In genomic region chr7:47877336-47877735, GRCh38 we compare ENCODE assay signal across 1 cellular context.
TF ChIP-seq lines count a peak whose summit lies in the region.

No MANE protein-coding gene starts in this region.

TF ChIP-seq in IMR-90, 13 proteins besides CTCF, POLR2A, EP300 and RAD21:
- TF ChIP-seq CEBPB (IDR thresholded peaks at IDR 0.05; ENCODE audit: low read depth, low read length) (no peak), NFE2L2 (IDR thresholded peaks at IDR 0.05; ENCODE audit: low read depth, low read length) (no peak), FOS (IDR thresholded peaks at IDR 0.05; ENCODE audit: low read depth, low read length) (no peak), MAFK (IDR thresholded peaks at IDR 0.05; ENCODE audit: low read depth, low read length) (no peak), ELK1 (IDR thresholded peaks at IDR 0.05; ENCODE audit: borderline replicate concordance, low read depth, low read length) (no peak), RFX5 (IDR thresholded peaks at IDR 0.05; ENCODE audit: low read depth, low read length) (no peak), SMC3 (IDR thresholded peaks at IDR 0.05; ENCODE audit: low read depth, low read length) (no peak), RCOR1 (IDR thresholded peaks at IDR 0.05; ENCODE audit: insufficient replicate concordance, low read length) (no peak), MXI1 (IDR thresholded peaks at IDR 0.05; ENCODE audit: borderline replicate concordance, low read depth, low read length) (no peak), USF2 (IDR thresholded peaks at IDR 0.05; ENCODE audit: low read depth, low read length) (no peak), BHLHE40 (IDR thresholded peaks at IDR 0.05; ENCODE audit: low read depth, low read length) (no peak), CHD1 (IDR thresholded peaks at IDR 0.05; ENCODE audit: low read depth, low read length) (no peak), MAZ (IDR thresholded peaks at IDR 0.05; ENCODE audit: borderline replicate concordance, low read depth, low read length) (no peak)
